Comparison of ENCODE assay signal across 8 cellular contexts in genomic region chr6:34424200-34425131, GRCh38. TPM values are rescaled to one million over a fixed set of nuclear protein-coding genes. Genes with fewer than 3 reads are reported as not detected.
DNase-seq lines count a peak whose midpoint lies in the region; ATAC-seq, FAIRE-seq and TF ChIP-seq lines count a peak whose summit lies in the region.

No MANE protein-coding gene starts in this region.

- ATAC-seq in activated T-cell treated with anti-CD3 and anti-CD28 coated beads, Interleukin-2, amount 50 U/mL, for 4 hours: no peak
- ATAC-seq in HepG2 (no peak), thoracic aorta (ENCODE audit: insufficient number of reproducible peaks, low FRiP score, low read depth) (no peak)

- H3K9me3 Mint-ChIP-seq in activated T-cell treated with anti-CD3 and anti-CD28 coated beads, Interleukin-2, amount 50 U/mL, for 4 hours: no peaks in the 10 kb centered on the region

- peaks cover 36% of the 10 kb centered on the region for H4K20me1 ChIP-seq in HepG2 (ENCODE audit: insufficient read depth, low read length)

- H2AFZ ChIP-seq in HepG2 (ENCODE audit: low read length): no peak overlapping the region

- WGBS in adrenal gland, 4 donors: 75 to 79% (median 76%) methylated on average over 19 of the region's 19 CpGs
- 73% methylated on average over 19 of the region's 19 CpGs for WGBS in HepG2 (ENCODE audit: low lambda C conversion rate)

- peaks cover 38% of the 10 kb centered on the region for H3K36me3 Mint-ChIP-seq in activated T-cell treated with anti-CD3 and anti-CD28 coated beads, Interleukin-2, amount 50 U/mL, for 4 hours (ENCODE audit: insufficient read depth)

- TF ChIP-seq CTCF in adrenal gland (IDR thresholded peaks at IDR 0.05) (no peak), HepG2 (CRISPR knock-in tag; IDR thresholded peaks at IDR 0.05) (no peak), thoracic aorta (IDR thresholded peaks at IDR 0.05) (no peak)

- intact Hi-C loops in adrenal gland (cut with DNase I) (no loop called here), HepG2 (cut with micrococcal nuclease; ENCODE audit: unreplicated experiment) (no loop called here)

- no TSS peak for BruUV-seq in HepG2 (replicated peaks; lab: Mats Ljungman, UMichigan)

- H3K79me2 ChIP-seq in HepG2 (ENCODE audit: insufficient read depth, low read length): peaks cover 44% of the 10 kb centered on the region

- in situ Hi-C loops in HepG2 (cut with HindIII; ENCODE audit: extremely low pct_ligation_motif_present, low pct_unique_long_range_greater_than_20kb): no loop called here

- TF ChIP-seq POLR2A in adrenal gland (IDR thresholded peaks at IDR 0.05) (no peak), HepG2 (IDR thresholded peaks at IDR 0.05; ENCODE audit: insufficient read depth in 1 of 2, low read depth in 2 of 2, low read length in 2 of 2) (no peak)

- peak overlapping the region; percentile 82 for H3K4me2 ChIP-seq in HepG2 (ENCODE audit: low read depth, low read length)

- peaks cover 6 to 17% of the 10 kb centered on the region in 2 donors for H3K4me1 ChIP-seq in adrenal gland (replicated peaks in 1 of 2)
- peaks cover 66% of the 10 kb centered on the region for H3K4me1 ChIP-seq in HepG2 (ENCODE audit: insufficient read depth, low read length)
- peaks cover 6 to 20% of the 10 kb centered on the region in 2 donors for H3K4me1 ChIP-seq in thoracic aorta (ENCODE audit: control insufficient read depth in 1 of 2, low read depth in 2 of 2)

- H3K27ac ChIP-seq in adrenal gland (peak overlapping the region in 3 of 5 donors; percentile 76 to 89 (median 88)), HepG2 (ENCODE audit: extremely low read length, insufficient read depth, low read length) (peak overlapping the region; percentile 73), thoracic aorta (peak overlapping the region; percentile 65 to 79)

- H3K27me3 ChIP-seq in adrenal gland (no peaks in the 10 kb centered on the region), HepG2 (ENCODE audit: control insufficient read depth in 1 of 2, insufficient read depth in 2 of 2, low read length in 2 of 2) (no peaks in the 10 kb centered on the region; a peak in 1 of 5 replicates), thoracic aorta (replicated peaks; ENCODE audit: insufficient read depth) (no peaks in the 10 kb centered on the region)

- no peaks in the 10 kb centered on the region for H3K9me3 ChIP-seq in adrenal gland (replicated peaks in 1 of 3)
- no peaks in the 10 kb centered on the region for H3K9me3 ChIP-seq in HepG2 (ENCODE audit: low read length)
- no peaks in the 10 kb centered on the region for H3K9me3 ChIP-seq in thoracic aorta

- H3K4me1 Mint-ChIP-seq in activated T-cell treated with anti-CD3 and anti-CD28 coated beads, Interleukin-2, amount 50 U/mL, for 4 hours (ENCODE audit: low read depth): peaks cover 34% of the 10 kb centered on the region

- POLR2A ChIA-PET in HepG2 (lab: Yijun Ruan, JAX): interaction anchor here (1.0 to 4.2 kb wide), 3 partner anchors 9 to 175 kb away, joined by 4 to 71 read pairs (median 20); no protein-coding TSS in a partner anchor

- no peak for FAIRE-seq in HepG2 (lab: Jason Lieb, UNC)

- no peak for DNase-seq in activated T-cell treated with anti-CD3 and anti-CD28 coated beads, Interleukin-2, amount 50 U/mL, for 4 hours
- DNase-seq in activated T-cell treated with anti-CD3 and anti-CD28 coated beads for 4 hours (no peak), adrenal gland (no peak), HepG2 (ENCODE audit: low spot score) (no peak), thoracic aorta (ENCODE audit: low spot score) (no peak), UCSD-AML1 (lab: John Stamatoyannopoulos, UW; ENCODE audit: unreplicated experiment) (no peak), MV-4-11 (lab: John Stamatoyannopoulos, UW) (no peak), NCI-H1417 (lab: John Stamatoyannopoulos, UW) (no peak)

- no peak for TF ChIP-seq RAD21 in HepG2 (CRISPR knock-in tag; IDR thresholded peaks at IDR 0.05)

- peak overlapping the region; percentile 95 for H3K9ac ChIP-seq in HepG2 (ENCODE audit: insufficient read depth, low read depth, low read length)

- TF ChIP-seq EP300 in HepG2 (IDR thresholded peaks at IDR 0.05; ENCODE audit: low read depth in 2 of 2, low read length in 2 of 2) (no peak), HepG2 (CRISPR knock-in tag; IDR thresholded peaks at IDR 0.05; ENCODE audit: borderline replicate concordance) (no peak)

- CTCF ChIA-PET in HepG2 (lab: Yijun Ruan, JAX; ENCODE audit: low intra/inter-chr PET ratio, low total read pairs): no interaction called here

- no peaks in the 10 kb centered on the region for H3K27me3 Mint-ChIP-seq in activated T-cell treated with anti-CD3 and anti-CD28 coated beads, Interleukin-2, amount 50 U/mL, for 4 hours (ENCODE audit: low read depth)

- peak overlapping the region; percentile 99 for H3K4me3 Mint-ChIP-seq in activated T-cell treated with anti-CD3 and anti-CD28 coated beads, Interleukin-2, amount 50 U/mL, for 4 hours

- H3K4me3 ChIP-seq in adrenal gland: peak overlapping the region in 1 of 4 donors; percentile 73
- peak overlapping the region; percentile 74 to 98 (median 89) for H3K4me3 ChIP-seq in HepG2 (replicated peaks in 1 of 3; ENCODE audit: insufficient read depth in 1 of 3, low read depth in 2 of 3, low read length in 3 of 3)
- H3K4me3 ChIP-seq in thoracic aorta: peak overlapping the region; percentile 92

- H3K36me3 ChIP-seq in adrenal gland (replicated peaks in 1 of 2): peaks cover 0 to 52% of the 10 kb centered on the region in 2 donors
- H3K36me3 ChIP-seq in HepG2 (replicated peaks in 1 of 2; ENCODE audit: control insufficient read depth in 1 of 2, insufficient read depth in 2 of 2, low read length in 2 of 2): peaks cover 18 to 51% of the 10 kb centered on the region in 2 experiments
- H3K36me3 ChIP-seq in thoracic aorta: peaks cover 42% of the 10 kb centered on the region

RNA-seq across cellular contexts. Expression of gene RPS10, which starts 1.4 kb away (rescaled TPM):
- total RNA-seq in activated T-cell treated with anti-CD3 and anti-CD28 coated beads, Interleukin-2, amount 50 U/mL, for 4 hours: 1,000 to 10,000 TPM; 2,110 to 2,267 (median 2,151) TPM
- total RNA-seq in adrenal gland: 1,000 to 10,000 TPM; 1,048 to 3,093 (median 1,795) TPM
- 1,000 to 10,000 TPM in 2 of 3 donors, 100 to 1,000 TPM in 1; 937 to 2,565 (median 2,238) TPM for polyA plus RNA-seq in adrenal gland
- 2,909 and 3,503 TPM in 2 replicates for total RNA-seq in HepG2 (2016; rRNA removed; fragmentation: Illumina TruSeq; extraction: Trizol)
- total RNA-seq in HepG2 (2016; cell fraction: cytosol; rRNA removed; fragmentation: Illumina TruSeq; extraction: Trizol; ENCODE audit: low read depth): 5,102 and 5,632 TPM in 2 replicates
- 3,081 and 3,638 TPM in 2 replicates for total RNA-seq in HepG2 (2016; cell fraction: insoluble cytoplasmic fraction; rRNA removed; fragmentation: Illumina TruSeq; extraction: Trizol)
- total RNA-seq in HepG2 (2016; cell fraction: membrane; rRNA removed; fragmentation: Illumina TruSeq; extraction: Trizol): 7,429 and 7,480 TPM in 2 replicates
- 967 and 1,028 TPM in 2 replicates for total RNA-seq in HepG2 (2016; cell fraction: nucleus; rRNA removed; fragmentation: Illumina TruSeq; extraction: Trizol)
- polyA plus RNA-seq in HepG2 (2011; rRNA removed): 4,295 and 4,648 TPM in 2 replicates
- polyA plus RNA-seq in HepG2 (2011; cell fraction: cytosol; rRNA removed): 9,439 and 9,926 TPM in 2 replicates
- polyA plus RNA-seq in HepG2 (2011; cell fraction: nucleus; rRNA removed): 1,658 and 1,840 TPM in 2 replicates
- 3,418 and 4,251 TPM in 2 replicates for polyA plus RNA-seq in HepG2 (2012)
- 5,367 and 5,814 TPM in 2 replicates for polyA plus RNA-seq in HepG2 (2016; cell fraction: cytosol; fragmentation: Illumina TruSeq; extraction: Trizol; ENCODE audit: low read depth)
- polyA plus RNA-seq in HepG2 (2016; cell fraction: insoluble cytoplasmic fraction; fragmentation: Illumina TruSeq; extraction: Trizol; ENCODE audit: low read depth): 2,908 and 3,264 TPM in 2 replicates
- 6,085 and 6,204 TPM in 2 replicates for polyA plus RNA-seq in HepG2 (2016; cell fraction: membrane; fragmentation: Illumina TruSeq; extraction: Trizol; ENCODE audit: low read depth)
- 1,494 and 1,555 TPM in 2 replicates for polyA plus RNA-seq in HepG2 (2016; cell fraction: nucleus; fragmentation: Illumina TruSeq; extraction: Trizol; ENCODE audit: insufficient read depth, low read depth)
- polyA minus RNA-seq in HepG2 (2011; rRNA and poly(A)+ RNA removed; ENCODE audit: low replicate concordance): 2,566 and 3,572 TPM in 2 replicates
- polyA minus RNA-seq in HepG2 (2011; cell fraction: cytosol; rRNA and poly(A)+ RNA removed): 602 and 661 TPM in 2 replicates
- 173 and 248 TPM in 2 replicates for polyA minus RNA-seq in HepG2 (2011; cell fraction: nucleus; rRNA and poly(A)+ RNA removed)
- total RNA-seq in thoracic aorta: 1,000 to 10,000 TPM in 1 of 2 donors, 100 to 1,000 TPM in 1; 975 to 1,344 TPM

RNA-seq across cellular contexts. Expression of gene NUDT3, which starts 32.0 kb away (rescaled TPM):
- total RNA-seq in activated T-cell treated with anti-CD3 and anti-CD28 coated beads, Interleukin-2, amount 50 U/mL, for 4 hours: 10 to 100 TPM; 26.1 to 28.1 (median 26.2) TPM
- 10 to 100 TPM; 34.3 to 56.3 (median 45.6) TPM for total RNA-seq in adrenal gland
- polyA plus RNA-seq in adrenal gland: 10 to 100 TPM; 18.2 to 24.2 (median 22.9) TPM
- 20.2 and 30.1 TPM in 2 replicates for total RNA-seq in HepG2 (2016; rRNA removed; fragmentation: Illumina TruSeq; extraction: Trizol)
- 4.1 and 4.8 TPM in 2 replicates for total RNA-seq in HepG2 (2016; cell fraction: cytosol; rRNA removed; fragmentation: Illumina TruSeq; extraction: Trizol; ENCODE audit: low read depth)
- total RNA-seq in HepG2 (2016; cell fraction: insoluble cytoplasmic fraction; rRNA removed; fragmentation: Illumina TruSeq; extraction: Trizol): 19.5 and 29.7 TPM in 2 replicates
- 14.6 and 14.8 TPM in 2 replicates for total RNA-seq in HepG2 (2016; cell fraction: membrane; rRNA removed; fragmentation: Illumina TruSeq; extraction: Trizol)
- 15.7 and 19.0 TPM in 2 replicates for total RNA-seq in HepG2 (2016; cell fraction: nucleus; rRNA removed; fragmentation: Illumina TruSeq; extraction: Trizol)
- polyA plus RNA-seq in HepG2 (2011; rRNA removed): 17.6 and 20.6 TPM in 2 replicates
- polyA plus RNA-seq in HepG2 (2011; cell fraction: cytosol; rRNA removed): 10.7 and 14.8 TPM in 2 replicates
- 9.2 and 11.9 TPM in 2 replicates for polyA plus RNA-seq in HepG2 (2011; cell fraction: nucleus; rRNA removed)
- 5.6 TPM in 2 replicates for polyA plus RNA-seq in HepG2 (2012)
- 3.0 and 3.5 TPM in 2 replicates for polyA plus RNA-seq in HepG2 (2016; cell fraction: cytosol; fragmentation: Illumina TruSeq; extraction: Trizol; ENCODE audit: low read depth)
- polyA plus RNA-seq in HepG2 (2016; cell fraction: insoluble cytoplasmic fraction; fragmentation: Illumina TruSeq; extraction: Trizol; ENCODE audit: low read depth): 22.4 and 22.7 TPM in 2 replicates
- polyA plus RNA-seq in HepG2 (2016; cell fraction: membrane; fragmentation: Illumina TruSeq; extraction: Trizol; ENCODE audit: low read depth): 7.4 and 7.7 TPM in 2 replicates
- 23.3 TPM in 2 replicates for polyA plus RNA-seq in HepG2 (2016; cell fraction: nucleus; fragmentation: Illumina TruSeq; extraction: Trizol; ENCODE audit: insufficient read depth, low read depth)
- 23.6 and 25.7 TPM in 2 replicates for polyA minus RNA-seq in HepG2 (2011; rRNA and poly(A)+ RNA removed; ENCODE audit: low replicate concordance)
- 18.9 and 21.6 TPM in 2 replicates for polyA minus RNA-seq in HepG2 (2011; cell fraction: cytosol; rRNA and poly(A)+ RNA removed)
- polyA minus RNA-seq in HepG2 (2011; cell fraction: nucleus; rRNA and poly(A)+ RNA removed): 14.0 and 19.0 TPM in 2 replicates
- 10 to 100 TPM; 34.8 to 46.8 TPM for total RNA-seq in thoracic aorta

RNA-seq across cellular contexts. Expression of gene PACSIN1, which starts 41.4 kb away (rescaled TPM):
- total RNA-seq in activated T-cell treated with anti-CD3 and anti-CD28 coated beads, Interleukin-2, amount 50 U/mL, for 4 hours: under 1 TPM in 1 of 3 donors, not detected in 2; 0.05 TPM
- 1 to 10 TPM in 3 of 8 donors, under 1 TPM in 4, not detected in 1; 0.19 to 2.9 (median 0.68) TPM for total RNA-seq in adrenal gland
- polyA plus RNA-seq in adrenal gland: 1 to 10 TPM in 1 of 3 donors, under 1 TPM in 2; 0.68 to 1.0 (median 0.77) TPM
- not detected in 2 replicates for total RNA-seq in HepG2 (2016; rRNA removed; fragmentation: Illumina TruSeq; extraction: Trizol)
- total RNA-seq in HepG2 (2016; cell fraction: cytosol; rRNA removed; fragmentation: Illumina TruSeq; extraction: Trizol; ENCODE audit: low read depth): not detected in 2 replicates
- total RNA-seq in HepG2 (2016; cell fraction: insoluble cytoplasmic fraction; rRNA removed; fragmentation: Illumina TruSeq; extraction: Trizol): not detected in 2 replicates
- total RNA-seq in HepG2 (2016; cell fraction: membrane; rRNA removed; fragmentation: Illumina TruSeq; extraction: Trizol): not detected in 2 replicates
- total RNA-seq in HepG2 (2016; cell fraction: nucleus; rRNA removed; fragmentation: Illumina TruSeq; extraction: Trizol): not detected in 2 replicates
- polyA plus RNA-seq in HepG2 (2011; rRNA removed): not detected in 2 replicates
- 0.01 TPM in 1 of 2 replicates, not detected in the other for polyA plus RNA-seq in HepG2 (2011; cell fraction: cytosol; rRNA removed)
- not detected in 2 replicates for polyA plus RNA-seq in HepG2 (2011; cell fraction: nucleus; rRNA removed)
- not detected in 2 replicates for polyA plus RNA-seq in HepG2 (2012)
- polyA plus RNA-seq in HepG2 (2016; cell fraction: cytosol; fragmentation: Illumina TruSeq; extraction: Trizol; ENCODE audit: low read depth): not detected in 2 replicates
- not detected in 2 replicates for polyA plus RNA-seq in HepG2 (2016; cell fraction: insoluble cytoplasmic fraction; fragmentation: Illumina TruSeq; extraction: Trizol; ENCODE audit: low read depth)
- polyA plus RNA-seq in HepG2 (2016; cell fraction: membrane; fragmentation: Illumina TruSeq; extraction: Trizol; ENCODE audit: low read depth): not detected in 2 replicates
- not detected in 2 replicates for polyA plus RNA-seq in HepG2 (2016; cell fraction: nucleus; fragmentation: Illumina TruSeq; extraction: Trizol; ENCODE audit: insufficient read depth, low read depth)
- polyA minus RNA-seq in HepG2 (2011; rRNA and poly(A)+ RNA removed; ENCODE audit: low replicate concordance): 0.04 and 0.05 TPM in 2 replicates
- not detected in 2 replicates for polyA minus RNA-seq in HepG2 (2011; cell fraction: cytosol; rRNA and poly(A)+ RNA removed)
- polyA minus RNA-seq in HepG2 (2011; cell fraction: nucleus; rRNA and poly(A)+ RNA removed): not detected in 2 replicates
- under 1 TPM in 1 of 2 donors, not detected in 1; 0.14 TPM for total RNA-seq in thoracic aorta
